Comparison of ENCODE assay signal across 15 cellular contexts in the genomic region with DNA sequence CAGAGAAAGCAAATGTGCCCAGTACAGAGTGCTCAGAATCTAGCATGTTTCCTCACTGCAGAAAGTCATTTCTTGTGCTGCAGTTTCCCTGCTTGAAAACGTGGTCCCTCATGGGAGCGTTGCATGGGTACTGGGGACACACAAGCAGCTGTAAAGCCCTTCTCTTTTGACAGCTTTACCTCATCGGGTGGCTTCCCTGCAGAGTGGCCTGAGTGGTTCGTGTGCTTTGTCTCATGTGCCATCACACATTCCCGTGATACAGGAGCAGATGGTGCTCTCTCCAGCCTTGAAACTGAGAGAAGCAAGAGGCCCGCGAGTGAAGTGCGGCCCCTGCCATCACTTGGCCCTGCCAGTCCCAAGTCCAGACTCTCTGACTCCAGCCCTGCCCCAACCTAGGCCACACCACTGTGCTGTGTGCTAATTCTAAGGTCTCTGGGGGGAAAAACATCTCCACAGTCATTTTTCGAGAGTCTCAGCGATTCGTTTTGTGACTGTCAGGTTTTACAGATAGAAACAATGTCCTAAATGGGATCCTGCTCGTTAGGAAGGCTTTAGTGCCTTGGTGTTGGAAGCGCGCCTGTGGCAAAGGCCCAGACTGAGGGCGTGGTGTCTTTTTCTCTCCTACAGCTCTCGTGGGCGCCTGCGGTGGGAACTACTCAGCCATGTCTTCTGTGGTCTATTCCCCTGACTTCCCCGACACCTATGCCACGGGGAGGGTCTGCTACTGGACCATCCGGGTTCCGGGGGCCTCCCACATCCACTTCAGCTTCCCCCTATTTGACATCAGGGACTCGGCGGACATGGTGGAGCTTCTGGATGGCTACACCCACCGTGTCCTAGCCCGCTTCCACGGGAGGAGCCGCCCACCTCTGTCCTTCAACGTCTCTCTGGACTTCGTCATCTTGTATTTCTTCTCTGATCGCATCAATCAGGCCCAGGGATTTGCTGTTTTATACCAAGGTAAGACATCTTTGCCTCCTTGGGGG.
A peak's percentile ranks its signal among the peaks of the same experiment; 100 is the strongest.
DNase-seq lines count a peak whose midpoint lies in the region; ATAC-seq and TF ChIP-seq lines count a peak whose summit lies in the region.
"Had no signal": no experiment of that assay in that cellular context is flagged by ENCODE, and none has a peak within 500 bp of the region (broad histone marks: within the 10 kb centered on the region; RNA-seq: fewer than 3 reads in every experiment).

No MANE protein-coding gene starts in this region.

- no peak overlapping the region for H3K27ac ChIP-seq in skeletal muscle tissue (ENCODE audit: low read depth, low read length)
- H3K27ac ChIP-seq: hepatocyte had no signal

- peak overlapping the region in 2 of 3 donors; percentile 35 to 40 for H3K9ac ChIP-seq in skeletal muscle tissue (ENCODE audit: low read depth in 1 of 3, low read length in 3 of 3)

- peaks cover 2% of the 10 kb centered on the region for H3K9me3 Mint-ChIP-seq in glutamatergic neuron (ENCODE audit: unreplicated experiment)
- no peaks in the 10 kb centered on the region for H3K9me3 Mint-ChIP-seq in stimulated activated effector memory CD8-positive, alpha-beta T cell treated with anti-CD3 and anti-CD28 coated beads, Interleukin-12 subunit alpha, Interleukin-12 subunit beta, amount 100 ng/mL, for 72 hours

- no peak for TF ChIP-seq CTCF in glutamatergic neuron (IDR thresholded peaks at IDR 0.05; ENCODE audit: partially characterized antibody, unreplicated experiment)

- H3K4me3 ChIP-seq in skeletal muscle tissue (ENCODE audit: low read length in 3 of 3) = no peak overlapping the region
- H3K4me3 ChIP-seq: HAP-1, hepatocyte had no signal

- H3K36me3 Mint-ChIP-seq in glutamatergic neuron (ENCODE audit: unreplicated experiment) = peaks cover 5% of the 10 kb centered on the region
- no peaks in the 10 kb centered on the region for H3K36me3 Mint-ChIP-seq in stimulated activated effector memory CD8-positive, alpha-beta T cell treated with anti-CD3 and anti-CD28 coated beads, Interleukin-12 subunit alpha, Interleukin-12 subunit beta, amount 100 ng/mL, for 72 hours

- peaks cover 2% of the 10 kb centered on the region for H3K27me3 Mint-ChIP-seq in glutamatergic neuron (ENCODE audit: unreplicated experiment)

- no peaks in the 10 kb centered on the region for H3K27me3 ChIP-seq in skeletal muscle tissue (ENCODE audit: control insufficient read depth in 3 of 3, insufficient read depth in 3 of 3, low read length in 3 of 3)
- H3K27me3 ChIP-seq: hepatocyte had no signal

- H3K36me3 ChIP-seq in skeletal muscle tissue (ENCODE audit: control insufficient read depth in 3 of 3, insufficient read depth in 3 of 3, low read length in 3 of 3) = peaks cover 34 to 45% (median 35%) of the 10 kb centered on the region in 3 donors

- H3K4me3 Mint-ChIP-seq in glutamatergic neuron (ENCODE audit: unreplicated experiment) = peak overlapping the region; percentile 46
- no peak overlapping the region for H3K4me3 Mint-ChIP-seq in stimulated activated effector memory CD8-positive, alpha-beta T cell treated with anti-CD3 and anti-CD28 coated beads, Interleukin-12 subunit alpha, Interleukin-12 subunit beta, amount 100 ng/mL, for 72 hours

- DNase-seq in NCI-H1417 (lab: John Stamatoyannopoulos, UW) = peak in 2 of 3 experiments; percentile 32 to 44
- no peak for DNase-seq in NCI-H1417 treated with DMSO at 0.1 percent for 48 hours (lab: John Stamatoyannopoulos, UW)
- DNase-seq in NCI-H446 treated with DMSO at 0.1 percent for 48 hours (lab: John Stamatoyannopoulos, UW) = peak; percentile 56
- peak; percentile 34 for DNase-seq in glutamatergic neuron
- DNase-seq in stimulated activated effector memory CD8-positive, alpha-beta T cell treated with anti-CD3 and anti-CD28 coated beads, Interleukin-12 subunit alpha, Interleukin-12 subunit beta, amount 100 ng/mL, for 72 hours (ENCODE audit: low spot score in 2 of 2) = no peak
- DNase-seq in NCI-H510A treated with DMSO at 0.1 percent for 48 hours (lab: John Stamatoyannopoulos, UW) = no peak
- DNase-seq: 8988T, activated gamma-delta T cell, dermis blood vessel endothelial cell, foreskin fibroblast, nucleus accumbens had no signal

- no peaks in the 10 kb centered on the region for H3K9me3 ChIP-seq in skeletal muscle tissue (ENCODE audit: control insufficient read depth in 3 of 3, low read length in 3 of 3)
- H3K9me3 ChIP-seq: HAP-1 had no signal

- peaks cover 14% of the 10 kb centered on the region for H3K4me1 Mint-ChIP-seq in glutamatergic neuron (ENCODE audit: low read depth, unreplicated experiment)
- H3K4me1 Mint-ChIP-seq in stimulated activated effector memory CD8-positive, alpha-beta T cell treated with anti-CD3 and anti-CD28 coated beads, Interleukin-12 subunit alpha, Interleukin-12 subunit beta, amount 100 ng/mL, for 72 hours = no peaks in the 10 kb centered on the region

- peak overlapping the region; percentile 86 for H3K27ac Mint-ChIP-seq in glutamatergic neuron (ENCODE audit: unreplicated experiment)
- no peak overlapping the region for H3K27ac Mint-ChIP-seq in stimulated activated effector memory CD8-positive, alpha-beta T cell treated with anti-CD3 and anti-CD28 coated beads, Interleukin-12 subunit alpha, Interleukin-12 subunit beta, amount 100 ng/mL, for 72 hours

- peaks cover 7 to 17% (median 11%) of the 10 kb centered on the region in 3 donors for H3K4me1 ChIP-seq in skeletal muscle tissue (ENCODE audit: control insufficient read depth in 3 of 3, insufficient read depth in 3 of 3, low read length in 3 of 3)

- no peak for ATAC-seq in stimulated activated effector memory CD8-positive, alpha-beta T cell treated with anti-CD3 and anti-CD28 coated beads, Interleukin-12 subunit alpha, Interleukin-12 subunit beta, amount 100 ng/mL, for 72 hours
- no peak for ATAC-seq in GM21381 (IDR thresholded peaks at IDR 0.05; ENCODE audit: unreplicated experiment)

Comparison
In these comparisons a context has a peak if more than half of its experiments do, and no peak if none do; other contexts are left out.
1. DNase-seq: peak in NCI-H1417 (2 of 3), NCI-H446 treated with DMSO at 0.1 percent for 48 hours (single experiment) and glutamatergic neuron (single experiment); none in NCI-H1417 treated with DMSO at 0.1 percent for 48 hours (single experiment), stimulated activated effector memory CD8-positive, alpha-beta T cell treated with anti-CD3 and anti-CD28 coated beads, Interleukin-12 subunit alpha, Interleukin-12 subunit beta, amount 100 ng/mL, for 72 hours (0 of 2) and NCI-H510A treated with DMSO at 0.1 percent for 48 hours (single experiment).